ENCODE assay signal across 20 cellular contexts in the genomic region with DNA sequence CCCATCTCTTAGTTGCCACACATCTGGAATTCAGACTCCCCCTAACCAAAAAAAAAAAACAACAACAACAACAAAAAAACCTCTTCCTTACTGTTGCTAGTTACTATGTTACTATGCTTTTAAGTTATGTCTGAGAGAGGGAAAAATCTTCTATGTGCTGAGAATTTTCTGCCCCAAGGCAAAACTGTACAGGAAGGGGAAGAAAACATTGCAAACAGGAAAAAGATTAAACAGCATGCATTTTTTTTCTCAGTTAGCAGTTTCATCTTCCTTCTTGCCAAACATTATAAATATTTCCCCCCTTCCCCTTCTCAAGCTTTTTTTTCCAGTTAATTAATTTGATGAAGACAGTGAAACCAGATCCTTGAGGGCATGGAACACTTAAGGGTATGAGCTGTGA. TPM values are rescaled to one million over a fixed set of nuclear protein-coding genes. Genes with fewer than 3 reads are reported as not detected.
A peak's percentile ranks its signal among the peaks of the same experiment; 100 is the strongest.
DNase-seq lines count a peak whose midpoint lies in the region; ATAC-seq, FAIRE-seq and TF ChIP-seq lines count a peak whose summit lies in the region.
"Had no signal": no experiment of that assay in that cellular context is flagged by ENCODE, and none has a peak within 500 bp of the region (broad histone marks: within the 10 kb centered on the region; RNA-seq: fewer than 3 reads in every experiment).

No MANE protein-coding gene starts in this region.

- ATAC-seq in Right ventricle myocardium superior (ENCODE audit: poor library complexity) (peak; percentile 49), Right ventricle myocardium inferior (no peak)
- ATAC-seq in activated naive CD8-positive, alpha-beta T cell treated with anti-CD3 and anti-CD28 coated beads, Interleukin-2, amount 50 U/mL, for 24 hours: no peak
- ATAC-seq in stimulated activated naive CD8-positive, alpha-beta T cell treated with anti-CD3 and anti-CD28 coated beads, Interleukin-15, amount 100 ng/mL, for 72 hours: no peak
- ATAC-seq: sciatic nerve had no signal

- H3K4me3 ChIP-seq in OCI-LY3 (ENCODE audit: low read length) (peak overlapping the region; percentile 80), mesendoderm (ENCODE audit: low read length) (no peak overlapping the region)
- H3K4me3 ChIP-seq: HAP-1, MG63, SJSA1, tibial artery had no signal

- H3K56ac ChIP-seq in mesendoderm (ENCODE audit: low read length): no peak overlapping the region

- H4K20me1 ChIP-seq in OCI-LY3 (ENCODE audit: insufficient read depth, low read length): no peaks in the 10 kb centered on the region

- no peak overlapping the region for H3K23ac ChIP-seq in mesendoderm (ENCODE audit: low read length)

- peak overlapping the region; percentile 81 for H3K27ac Mint-ChIP-seq in activated naive CD8-positive, alpha-beta T cell treated with anti-CD3 and anti-CD28 coated beads, Interleukin-2, amount 50 U/mL, for 24 hours
- H3K27ac Mint-ChIP-seq in stimulated activated naive CD8-positive, alpha-beta T cell treated with anti-CD3 and anti-CD28 coated beads, Interleukin-15, amount 100 ng/mL, for 72 hours: peak overlapping the region in 1 of 2 donors; percentile 10

- H3K36me3 Mint-ChIP-seq in activated naive CD8-positive, alpha-beta T cell treated with anti-CD3 and anti-CD28 coated beads, Interleukin-2, amount 50 U/mL, for 24 hours (ENCODE audit: low read depth): no peaks in the 10 kb centered on the region

- TF ChIP-seq CTCF in OCI-LY3 (IDR thresholded peaks at IDR 0.05; ENCODE audit: low read depth, low read length): no peak

- H2AFZ ChIP-seq in OCI-LY3 (ENCODE audit: low read depth, low read length): peak overlapping the region; percentile 35; the same call in 1 of the 2 replicates

- no peak overlapping the region for H2BK5ac ChIP-seq in mesendoderm (ENCODE audit: low read length)

- H3K79me2 ChIP-seq in OCI-LY3 (ENCODE audit: low read length) (peaks cover 43% of the 10 kb centered on the region), mesendoderm (ENCODE audit: control insufficient read depth, insufficient read depth, low read length) (no peaks in the 10 kb centered on the region)

- H3K36me3 ChIP-seq in OCI-LY3 (replicated peaks; ENCODE audit: low read depth, low read length): no peaks in the 10 kb centered on the region
- H3K36me3 ChIP-seq in mesendoderm (ENCODE audit: control insufficient read depth, insufficient read depth, low read length): no peaks in the 10 kb centered on the region
- H3K36me3 ChIP-seq: HAP-1, MG63, SJSA1, tibial artery had no signal

- H2BK15ac ChIP-seq in mesendoderm (replicated peaks; ENCODE audit: low read depth): no peak overlapping the region

- no peak overlapping the region for H4K5ac ChIP-seq in mesendoderm (ENCODE audit: low read length)

- no peak overlapping the region for H3K18ac ChIP-seq in mesendoderm (ENCODE audit: low read length)

- H3K27ac ChIP-seq in OCI-LY3 (ENCODE audit: low read length) (peak overlapping the region; percentile 95), mesendoderm (ENCODE audit: low read depth, low read length) (no peak overlapping the region)
- H3K27ac ChIP-seq: SJSA1, tibial artery had no signal

- DNase-seq in Right ventricle myocardium superior: no peak
- DNase-seq in Right ventricle myocardium inferior (ENCODE audit: missing footprints): no peak
- DNase-seq in activated naive CD8-positive, alpha-beta T cell treated with anti-CD3 and anti-CD28 coated beads, Interleukin-2, amount 50 U/mL, for 24 hours: no peak
- no peak for DNase-seq in stimulated activated naive CD8-positive, alpha-beta T cell treated with anti-CD3 and anti-CD28 coated beads, Interleukin-15, amount 100 ng/mL, for 72 hours
- DNase-seq in HTR-8/SVneo (ENCODE audit: insufficient read length, low spot score): no peak
- no peak for DNase-seq in NCI-H1436 (lab: John Stamatoyannopoulos, UW)
- DNase-seq in mesendoderm: no peak
- DNase-seq: central memory CD4-positive, alpha-beta T cell; DMS153; hypothalamus; kidney glomerular epithelial cell; MG63; NCI-H187 treated with DMSO at 0.1 percent for 48 hours; NCI-H510A; stimulated activated CD4-positive, alpha-beta T cell treated with anti-CD3 and anti-CD28 coated beads, Interleukin-2, amount 100 ng/mL, for 48 hours; tibial artery had no signal

- no peaks in the 10 kb centered on the region for H3K9me3 ChIP-seq in OCI-LY3 (ENCODE audit: insufficient read depth, low read length)
- H3K9me3 ChIP-seq: HAP-1, MG63, SJSA1, tibial artery had no signal

- FAIRE-seq in HTR-8/SVneo (lab: Jason Lieb, UNC): no peak

- H4K8ac ChIP-seq in mesendoderm (ENCODE audit: low read depth, low read length): no peak overlapping the region

- H3K4ac ChIP-seq in mesendoderm (ENCODE audit: low read depth, low read length): no peak overlapping the region

- H3K4me1 ChIP-seq in OCI-LY3 (ENCODE audit: low read length) (peaks cover 90% of the 10 kb centered on the region), mesendoderm (ENCODE audit: control insufficient read depth, low read depth, low read length) (no peaks in the 10 kb centered on the region)
- H3K4me1 ChIP-seq: HAP-1, SJSA1, tibial artery had no signal

- H3K4me1 Mint-ChIP-seq in activated naive CD8-positive, alpha-beta T cell treated with anti-CD3 and anti-CD28 coated beads, Interleukin-2, amount 50 U/mL, for 24 hours: peaks cover 75% of the 10 kb centered on the region
- H3K4me1 Mint-ChIP-seq in stimulated activated naive CD8-positive, alpha-beta T cell treated with anti-CD3 and anti-CD28 coated beads, Interleukin-15, amount 100 ng/mL, for 72 hours: peaks cover 81% of the 10 kb centered on the region

- no peaks in the 10 kb centered on the region for H3K79me1 ChIP-seq in mesendoderm (ENCODE audit: low read length)

- H3K4me2 ChIP-seq in OCI-LY3 (ENCODE audit: low read length) (peak overlapping the region; percentile 77), mesendoderm (ENCODE audit: low read length) (no peak overlapping the region)

- peak overlapping the region; percentile 29 for H3K4me3 Mint-ChIP-seq in activated naive CD8-positive, alpha-beta T cell treated with anti-CD3 and anti-CD28 coated beads, Interleukin-2, amount 50 U/mL, for 24 hours
- H3K4me3 Mint-ChIP-seq in stimulated activated naive CD8-positive, alpha-beta T cell treated with anti-CD3 and anti-CD28 coated beads, Interleukin-15, amount 100 ng/mL, for 72 hours: peak overlapping the region; percentile 18 to 22

- H3K27me3 ChIP-seq in OCI-LY3 (ENCODE audit: low read depth, low read length) (no peaks in the 10 kb centered on the region), mesendoderm (ENCODE audit: insufficient read depth, low read length, poor library complexity) (no peaks in the 10 kb centered on the region)
- H3K27me3 ChIP-seq: MG63, tibial artery had no signal

- no peak overlapping the region for H2BK120ac ChIP-seq in mesendoderm (ENCODE audit: low read depth, low read length)

- H3K9ac ChIP-seq in OCI-LY3 (ENCODE audit: low read length) (peak overlapping the region; percentile 90), mesendoderm (ENCODE audit: low read length) (no peak overlapping the region)

- no peak overlapping the region for H2AK5ac ChIP-seq in mesendoderm (ENCODE audit: low read length)

- intact Hi-C loops in Right ventricle myocardium superior (cut with DNase I) (loop anchor here (10.0 kb wide), 1 partner anchor 241 kb away; no protein-coding TSS in a partner anchor), Right ventricle myocardium inferior (cut with DNase I) (loop anchor here (10.0 kb wide), 1 partner anchor 241 kb away; no protein-coding TSS in a partner anchor)

- no peaks in the 10 kb centered on the region for H3K27me3 Mint-ChIP-seq in activated naive CD8-positive, alpha-beta T cell treated with anti-CD3 and anti-CD28 coated beads, Interleukin-2, amount 50 U/mL, for 24 hours
- no peaks in the 10 kb centered on the region for H3K27me3 Mint-ChIP-seq in stimulated activated naive CD8-positive, alpha-beta T cell treated with anti-CD3 and anti-CD28 coated beads, Interleukin-15, amount 100 ng/mL, for 72 hours

- no peaks in the 10 kb centered on the region for H3K9me3 Mint-ChIP-seq in activated naive CD8-positive, alpha-beta T cell treated with anti-CD3 and anti-CD28 coated beads, Interleukin-2, amount 50 U/mL, for 24 hours
- no peaks in the 10 kb centered on the region for H3K9me3 Mint-ChIP-seq in stimulated activated naive CD8-positive, alpha-beta T cell treated with anti-CD3 and anti-CD28 coated beads, Interleukin-15, amount 100 ng/mL, for 72 hours

RNA-seq across cellular contexts. Expression of a gene that starts 1.1 kb away (rescaled TPM):
- total RNA-seq in Right ventricle myocardium superior (0.75 TPM), Right ventricle myocardium inferior (1.0 TPM)
- 0.07 TPM for polyA plus RNA-seq in mesendoderm (2013, experiment 1 of 2)
- 0.07 TPM for polyA plus RNA-seq in mesendoderm (2013, experiment 2 of 2)
- total RNA-seq: SJSA1 had no signal

RNA-seq across cellular contexts. Expression of a gene that starts 14.8 kb away (rescaled TPM):
- total RNA-seq in Right ventricle myocardium superior (28.4 TPM), Right ventricle myocardium inferior (27.6 TPM)
- 51.0 TPM for polyA plus RNA-seq in mesendoderm (2013, experiment 1 of 2)
- 50.7 TPM for polyA plus RNA-seq in mesendoderm (2013, experiment 2 of 2)
